ENCODE assay signal across 18 cellular contexts in the genomic region with DNA sequence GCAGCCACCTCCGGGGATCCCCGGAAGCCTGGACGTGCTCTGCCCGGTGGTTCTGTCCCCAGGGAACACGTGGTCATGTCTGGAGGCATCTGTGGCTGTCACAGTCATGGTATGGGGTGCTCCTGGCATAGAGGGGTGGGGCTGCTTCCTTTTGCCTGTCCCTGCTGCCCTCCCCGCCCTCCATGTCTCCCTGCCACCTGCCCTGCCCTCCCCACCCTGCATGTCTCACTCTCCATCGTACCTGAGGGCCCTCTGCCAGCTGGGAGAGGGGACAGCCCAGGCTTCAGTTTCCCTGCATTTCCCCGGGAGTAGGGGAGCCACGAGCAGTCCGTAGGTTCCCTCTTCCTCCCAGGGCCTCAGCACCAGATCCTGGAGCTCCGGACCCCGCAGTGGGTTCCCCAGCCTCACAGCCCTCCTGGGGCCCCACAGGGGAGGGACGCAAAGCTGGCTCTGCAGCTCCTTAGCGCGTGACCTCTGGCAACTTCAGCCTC.
DNase-seq lines count a peak whose midpoint lies in the region; TF ChIP-seq lines count a peak whose summit lies in the region.
"Had no signal": no experiment of that assay in that cellular context is flagged by ENCODE, and none has a peak within 500 bp of the region (broad histone marks: within the 10 kb centered on the region; RNA-seq: fewer than 3 reads in every experiment).

No MANE protein-coding gene starts in this region.

- WGBS in hepatocyte (ENCODE audit: low lambda C conversion rate, missing lambda C conversion rate) = 77% methylated on average over 14 of the region's 15 CpGs
- WGBS in esophagus squamous epithelium, 2 donors = 25 to 47% methylated on average over 5 to 8 of the region's 15 CpGs

- intact Hi-C loops in ascending aorta (cut with DNase I) = loop anchor here (1.0 to 5.0 kb wide), 6 partner anchors 27 to 522 kb away; a partner anchor contains a TSS
- intact Hi-C loops in posterior vena cava (cut with DNase I) = no loop called here
- intact Hi-C loops in esophagus squamous epithelium (cut with DNase I) = loop anchor here (10.0 kb wide), 1 partner anchor 45 kb away; no protein-coding TSS in a partner anchor

- TF ChIP-seq CTCF in ascending aorta (IDR thresholded peaks at IDR 0.05) (no peak), hepatocyte (IDR thresholded peaks at IDR 0.05; ENCODE audit: poor library complexity) (no peak), esophagus squamous epithelium (IDR thresholded peaks at IDR 0.05) (no peak), GM13977 (IDR thresholded peaks at IDR 0.05; ENCODE audit: extremely low read depth, insufficient read depth, missing control alignments) (no peak)

- H3K79me2 ChIP-seq in ACC112 (ENCODE audit: control insufficient read depth, insufficient read depth, low read length, unreplicated experiment) (no peaks in the 10 kb centered on the region), hepatocyte (no peaks in the 10 kb centered on the region)

- H2AFZ ChIP-seq in ACC112 (ENCODE audit: low read length, unreplicated experiment) = peak overlapping the region; percentile 83
- no peak overlapping the region for H2AFZ ChIP-seq in hepatocyte
- H2AFZ ChIP-seq: PC-9 had no signal

- H4K20me1 ChIP-seq in hepatocyte (ENCODE audit: insufficient read depth, poor library complexity, severe bottlenecking) = no peaks in the 10 kb centered on the region

- H3K9me3 ChIP-seq in ascending aorta (peaks cover 4 to 18% of the 10 kb centered on the region in 2 donors), hepatocyte (ENCODE audit: low read depth) (no peaks in the 10 kb centered on the region), esophagus squamous epithelium (peaks cover 0 to 8% (median 0%) of the 10 kb centered on the region in 3 donors)
- H3K9me3 ChIP-seq: colonic mucosa had no signal

- DNase-seq in ascending aorta (ENCODE audit: low spot score in 2 of 2) (no peak), hepatocyte (ENCODE audit: low spot score) (no peak), posterior vena cava (ENCODE audit: low spot score) (peak; percentile 80), glomerular visceral epithelial cell (ENCODE audit: extremely low spot score) (no peak), esophagus squamous epithelium (lab: John Stamatoyannopoulos, UW) (no peak), GM13977 (ENCODE audit: low spot score) (no peak), HEK293T (ENCODE audit: extremely low spot score) (no peak)
- DNase-seq: activated CD4-positive, alpha-beta memory T cell treated with anti-CD3 and anti-CD28 coated beads, Interleukin-2, amount 10 ng/mL, durations not matched to agents 7 days and 5 days; CD4-positive, CD25-positive, alpha-beta regulatory T cell; erythroblast; naive thymus-derived CD8-positive, alpha-beta T cell; NCI-H187 treated with DMSO at 0.1 percent for 48 hours; PC-9; SW 1271 had no signal

- in situ Hi-C loops in GM13977 (cut with MboI; ENCODE audit: low pct_unique_long_range_greater_than_20kb, low sequenced_read_pairs, unreplicated experiment) = no loop called here

- POLR2A ChIA-PET in HEK293T (lab: Yijun Ruan, JAX) = no interaction called here

- CTCF ChIA-PET in HEK293T (lab: Yijun Ruan, JAX) = no interaction called here

- H3K27ac ChIP-seq in ACC112 (ENCODE audit: low read depth, low read length) (peak overlapping the region; percentile 71), ascending aorta (peak overlapping the region; percentile 94 to 95), hepatocyte (peak overlapping the region; percentile 41), esophagus squamous epithelium (peak overlapping the region in 2 of 4 donors; percentile 50 to 73)
- H3K27ac ChIP-seq: colonic mucosa, PC-9, VCaP had no signal

- H3K4me3 ChIP-seq in ACC112 (ENCODE audit: low read depth, low read length) (peak overlapping the region; percentile 44; the same call in 1 of the 2 replicates), ascending aorta (peak overlapping the region in 1 of 2 donors; percentile 39), hepatocyte (no peak overlapping the region), esophagus squamous epithelium (peak overlapping the region in 1 of 4 donors; percentile 30)
- H3K4me3 ChIP-seq: colonic mucosa, PC-9, upper lobe of left lung had no signal

- H3K9me2 ChIP-seq in hepatocyte (replicated peaks; ENCODE audit: insufficient read depth) = no peaks in the 10 kb centered on the region

- H3K4me2 ChIP-seq in hepatocyte = no peak overlapping the region
- H3K4me2 ChIP-seq: PC-9 had no signal

- H3K4me1 ChIP-seq in ACC112 (ENCODE audit: control insufficient read depth, insufficient read depth, low read length, unreplicated experiment) = peaks cover 6% of the 10 kb centered on the region
- H3K4me1 ChIP-seq in ascending aorta = peaks cover 11 to 28% of the 10 kb centered on the region in 2 donors
- H3K4me1 ChIP-seq in hepatocyte (ENCODE audit: insufficient read depth) = peaks cover 13% of the 10 kb centered on the region
- peaks cover 9 to 37% (median 18%) of the 10 kb centered on the region in 3 donors for H3K4me1 ChIP-seq in esophagus squamous epithelium
- H3K4me1 ChIP-seq: colonic mucosa had no signal

- H3K36me3 ChIP-seq in ACC112 (ENCODE audit: insufficient read depth, low read length) (no peaks in the 10 kb centered on the region), ascending aorta (no peaks in the 10 kb centered on the region), hepatocyte (replicated peaks; ENCODE audit: insufficient read depth, low read depth) (no peaks in the 10 kb centered on the region), esophagus squamous epithelium (no peaks in the 10 kb centered on the region)
- H3K36me3 ChIP-seq: colonic mucosa, upper lobe of left lung had no signal

- peaks cover 35% of the 10 kb centered on the region for H3K27me3 ChIP-seq in ACC112 (ENCODE audit: insufficient read depth, low read length)
- H3K27me3 ChIP-seq in ascending aorta = no peaks in the 10 kb centered on the region
- no peaks in the 10 kb centered on the region for H3K27me3 ChIP-seq in hepatocyte
- peaks cover 0 to 96% (median 0%) of the 10 kb centered on the region in 4 donors for H3K27me3 ChIP-seq in esophagus squamous epithelium
- H3K27me3 ChIP-seq: colonic mucosa, upper lobe of left lung had no signal

- no peak for TF ChIP-seq POLR2A in esophagus squamous epithelium (IDR thresholded peaks at IDR 0.05)

TF ChIP-seq in HEK293T, 16 proteins besides CTCF, POLR2A, EP300 and RAD21:
- no peak for TF ChIP-seq BHLHE40 (IDR thresholded peaks at IDR 0.05; ENCODE audit: borderline replicate concordance)
- no peak for TF ChIP-seq FOXA1 (IDR thresholded peaks at IDR 0.05)
- TF ChIP-seq FOXM1 (IDR thresholded peaks at IDR 0.05; ENCODE audit: borderline replicate concordance) = no peak
- no peak for TF ChIP-seq ELF4 (IDR thresholded peaks at IDR 0.05)
- no peak for TF ChIP-seq CTBP1 (IDR thresholded peaks at IDR 0.05; ENCODE audit: borderline replicate concordance)
- no peak for TF ChIP-seq NFRKB (IDR thresholded peaks at IDR 0.05)
- TF ChIP-seq ZNF384 (IDR thresholded peaks at IDR 0.05) = no peak
- TF ChIP-seq, protein P1, sequence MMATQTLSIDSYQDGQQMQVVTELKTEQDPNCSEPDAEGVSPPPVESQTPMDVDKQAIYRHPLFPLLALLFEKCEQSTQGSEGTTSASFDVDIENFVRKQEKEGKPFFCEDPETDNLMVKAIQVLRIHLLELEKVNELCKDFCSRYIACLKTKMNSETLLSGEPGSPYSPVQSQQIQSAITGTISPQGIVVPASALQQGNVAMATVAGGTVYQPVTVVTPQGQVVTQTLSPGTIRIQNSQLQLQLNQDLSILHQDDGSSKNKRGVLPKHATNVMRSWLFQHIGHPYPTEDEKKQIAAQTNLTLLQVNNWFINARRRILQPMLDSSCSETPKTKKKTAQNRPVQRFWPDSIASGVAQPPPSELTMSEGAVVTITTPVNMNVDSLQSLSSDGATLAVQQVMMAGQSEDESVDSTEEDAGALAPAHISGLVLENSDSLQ (IDR thresholded peaks at IDR 0.05) = no peak
- TF ChIP-seq HDGF (IDR thresholded peaks at IDR 0.05; ENCODE audit: borderline replicate concordance) = no peak
- TF ChIP-seq L3MBTL2 (conservative IDR thresholded peaks at IDR 0.05) = no peak
- no peak for TF ChIP-seq SUZ12 (IDR thresholded peaks at IDR 0.05)
- no peak for TF ChIP-seq TARDBP (IDR thresholded peaks at IDR 0.05)
- TF ChIP-seq LEF1 (IDR thresholded peaks at IDR 0.05; ENCODE audit: borderline replicate concordance) = no peak
TF ChIP-seq in HEK293T: peak in this region for 0.

Comparison
In these comparisons a context has a peak if more than half of its experiments do, and no peak if none do; other contexts are left out.
1. intact Hi-C loops: an anchor here in ascending aorta (1.0 to 5.0 kb wide) and esophagus squamous epithelium (10.0 kb wide); none called in posterior vena cava.